In genomic region chr20:5770240-5770986, GRCh38 we compare ENCODE assay signal across 2 cellular contexts.
A peak's percentile ranks its signal among the peaks of the same experiment; 100 is the strongest.
TF ChIP-seq lines count a peak whose summit lies in the region.

No MANE protein-coding gene starts in this region.

TF ChIP-seq in A549, 52 proteins besides CTCF, POLR2A, EP300 and RAD21 (continued from another document):
- TF ChIP-seq ELK1 (IDR thresholded peaks at IDR 0.05; ENCODE audit: low read depth, low read length) = no peak
- no peak for TF ChIP-seq BHLHE40 (IDR thresholded peaks at IDR 0.05; ENCODE audit: low read depth, low read length)
- TF ChIP-seq HMGXB4 (CRISPR knock-in tag; IDR thresholded peaks at IDR 0.05; ENCODE audit: borderline replicate concordance) = no peak
- TF ChIP-seq NPAS2 (CRISPR knock-in tag; IDR thresholded peaks at IDR 0.05; ENCODE audit: borderline replicate concordance) = no peak

TF ChIP-seq in GM12878, 131 proteins besides CTCF, POLR2A, EP300 and RAD21 (continued from another document):
- no peak for TF ChIP-seq IRF5 (IDR thresholded peaks at IDR 0.05; ENCODE audit: borderline replicate concordance)
- 0 out of 2 replicates have a peak, but pooled peaks have one; percentile 23 for TF ChIP-seq IKZF1 (conservative IDR thresholded peaks at IDR 0.05)
- TF ChIP-seq ESRRA (IDR thresholded peaks at IDR 0.05; ENCODE audit: low read length) = no peak
- no peak for TF ChIP-seq CBX3 (IDR thresholded peaks at IDR 0.05; ENCODE audit: borderline replicate concordance, low read depth)
